Comparison of ENCODE assay signal across 11 cellular contexts in the genomic region with DNA sequence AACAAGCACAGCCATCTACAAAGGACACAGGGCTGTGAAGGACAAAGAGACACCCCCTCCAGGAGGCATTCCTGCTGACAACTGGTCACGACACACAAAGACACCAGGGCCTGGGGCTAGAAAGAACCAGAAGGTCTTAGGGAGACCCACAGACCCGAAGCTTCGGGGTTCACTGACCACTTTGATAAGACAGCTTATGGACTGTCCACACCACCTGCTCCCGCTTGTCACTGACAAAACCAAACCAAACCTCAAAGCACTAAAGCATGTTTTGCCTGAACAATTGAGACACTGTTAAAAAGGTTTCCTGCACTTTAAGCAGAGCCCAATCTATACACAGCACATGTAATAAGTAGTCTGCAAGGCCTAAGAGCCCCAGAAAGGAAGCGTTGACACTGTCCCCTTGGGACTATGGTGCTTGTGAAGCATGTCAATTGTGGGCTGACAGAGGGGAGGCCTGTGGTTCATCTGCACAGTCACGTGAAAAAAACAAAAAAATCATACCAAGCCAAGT.
DNase-seq lines count a peak whose midpoint lies in the region; ATAC-seq and TF ChIP-seq lines count a peak whose summit lies in the region.
"Had no signal": no experiment of that assay in that cellular context is flagged by ENCODE, and none has a peak within 500 bp of the region (broad histone marks: within the 10 kb centered on the region; RNA-seq: fewer than 3 reads in every experiment).

No MANE protein-coding gene starts in this region.

- no peaks in the 10 kb centered on the region for H3K9me3 Mint-ChIP-seq in natural killer cell treated with Interleukin-12 subunit alpha and Interleukin-12 subunit beta and Interleukin-15 and Interleukin-18, amount 100 ng/mL, for 72 hours
- no peaks in the 10 kb centered on the region for H3K9me3 Mint-ChIP-seq in natural killer cell

- DNase-seq in natural killer cell treated with Interleukin-12 subunit alpha and Interleukin-12 subunit beta and Interleukin-15 and Interleukin-18, amount 100 ng/mL, for 72 hours (ENCODE audit: low spot score), result peak; percentile 13
- DNase-seq in natural killer cell (no peak), NCI-H187 treated with DMSO at 0.1 percent for 48 hours (lab: John Stamatoyannopoulos, UW) (peak; percentile 37), vagina (ENCODE audit: extremely low spot score in 2 of 2) (peak in 1 of 2 donors; percentile 52), iPS-NIHi7 (ENCODE audit: extremely low spot score) (no peak), hepatic stellate cell (ENCODE audit: low spot score) (no peak), NCI-H748 (lab: John Stamatoyannopoulos, UW; ENCODE audit: unreplicated experiment) (no peak)
- DNase-seq: mammary epithelial cell, NCI-H524 treated with DMSO at 0.1 percent for 48 hours had no signal

- no peak overlapping the region for H3K27ac Mint-ChIP-seq in natural killer cell treated with Interleukin-12 subunit alpha and Interleukin-12 subunit beta and Interleukin-15 and Interleukin-18, amount 100 ng/mL, for 72 hours
- no peak overlapping the region for H3K27ac Mint-ChIP-seq in natural killer cell

- TF ChIP-seq CTCF in natural killer cell (IDR thresholded peaks at IDR 0.05) (no peak), vagina (IDR thresholded peaks at IDR 0.05) (no peak)

- no peak for TF ChIP-seq POLR2A in vagina (IDR thresholded peaks at IDR 0.05)

- intact Hi-C loops in natural killer cell (cut with micrococcal nuclease), result no loop called here
- intact Hi-C loops in vagina (cut with DNase I), result no loop called here

- ATAC-seq in natural killer cell treated with Interleukin-12 subunit alpha and Interleukin-12 subunit beta and Interleukin-15 and Interleukin-18, amount 100 ng/mL, for 72 hours, result no peak
- ATAC-seq in natural killer cell (no peak), HG02840 (IDR thresholded peaks at IDR 0.05; ENCODE audit: low FRiP score, unreplicated experiment) (peak; percentile 97)
- ATAC-seq: HCT116 had no signal

- peaks cover 4 to 5% of the 10 kb centered on the region in 2 donors for H3K4me1 Mint-ChIP-seq in natural killer cell treated with Interleukin-12 subunit alpha and Interleukin-12 subunit beta and Interleukin-15 and Interleukin-18, amount 100 ng/mL, for 72 hours (ENCODE audit: low read depth in 2 of 2)
- peaks cover 4 to 16% of the 10 kb centered on the region in 2 donors for H3K4me1 Mint-ChIP-seq in natural killer cell

- H3K4me3 Mint-ChIP-seq in natural killer cell treated with Interleukin-12 subunit alpha and Interleukin-12 subunit beta and Interleukin-15 and Interleukin-18, amount 100 ng/mL, for 72 hours, result no peak overlapping the region
- H3K4me3 Mint-ChIP-seq in natural killer cell, result no peak overlapping the region

- no peaks in the 10 kb centered on the region for H3K36me3 Mint-ChIP-seq in natural killer cell treated with Interleukin-12 subunit alpha and Interleukin-12 subunit beta and Interleukin-15 and Interleukin-18, amount 100 ng/mL, for 72 hours
- H3K36me3 Mint-ChIP-seq in natural killer cell, result peaks cover 7% of the 10 kb centered on the region

- no peaks in the 10 kb centered on the region for H3K27me3 Mint-ChIP-seq in natural killer cell treated with Interleukin-12 subunit alpha and Interleukin-12 subunit beta and Interleukin-15 and Interleukin-18, amount 100 ng/mL, for 72 hours
- H3K27me3 Mint-ChIP-seq in natural killer cell (ENCODE audit: low read depth in 2 of 2), result no peaks in the 10 kb centered on the region

- H3K27me3 ChIP-seq in vagina, result no peaks in the 10 kb centered on the region

- no peaks in the 10 kb centered on the region for H3K9me3 ChIP-seq in vagina

- no peak overlapping the region for H3K4me3 ChIP-seq in vagina

- peaks cover 29% of the 10 kb centered on the region for H3K4me1 ChIP-seq in vagina

- H3K27ac ChIP-seq in vagina, result peak overlapping the region; percentile 13

- no peaks in the 10 kb centered on the region for H3K36me3 ChIP-seq in vagina

Comparison
In these comparisons a context has a peak if more than half of its experiments do, and no peak if none do; other contexts are left out.
1. DNase-seq: peak in natural killer cell treated with Interleukin-12 subunit alpha and Interleukin-12 subunit beta and Interleukin-15 and Interleukin-18, amount 100 ng/mL, for 72 hours (single experiment) and NCI-H187 treated with DMSO at 0.1 percent for 48 hours (single experiment); none in natural killer cell (single experiment), iPS-NIHi7 (single experiment), hepatic stellate cell (single experiment) and NCI-H748 (single experiment).